Comparison of ENCODE assay signal across 9 cellular contexts in the genomic region with DNA sequence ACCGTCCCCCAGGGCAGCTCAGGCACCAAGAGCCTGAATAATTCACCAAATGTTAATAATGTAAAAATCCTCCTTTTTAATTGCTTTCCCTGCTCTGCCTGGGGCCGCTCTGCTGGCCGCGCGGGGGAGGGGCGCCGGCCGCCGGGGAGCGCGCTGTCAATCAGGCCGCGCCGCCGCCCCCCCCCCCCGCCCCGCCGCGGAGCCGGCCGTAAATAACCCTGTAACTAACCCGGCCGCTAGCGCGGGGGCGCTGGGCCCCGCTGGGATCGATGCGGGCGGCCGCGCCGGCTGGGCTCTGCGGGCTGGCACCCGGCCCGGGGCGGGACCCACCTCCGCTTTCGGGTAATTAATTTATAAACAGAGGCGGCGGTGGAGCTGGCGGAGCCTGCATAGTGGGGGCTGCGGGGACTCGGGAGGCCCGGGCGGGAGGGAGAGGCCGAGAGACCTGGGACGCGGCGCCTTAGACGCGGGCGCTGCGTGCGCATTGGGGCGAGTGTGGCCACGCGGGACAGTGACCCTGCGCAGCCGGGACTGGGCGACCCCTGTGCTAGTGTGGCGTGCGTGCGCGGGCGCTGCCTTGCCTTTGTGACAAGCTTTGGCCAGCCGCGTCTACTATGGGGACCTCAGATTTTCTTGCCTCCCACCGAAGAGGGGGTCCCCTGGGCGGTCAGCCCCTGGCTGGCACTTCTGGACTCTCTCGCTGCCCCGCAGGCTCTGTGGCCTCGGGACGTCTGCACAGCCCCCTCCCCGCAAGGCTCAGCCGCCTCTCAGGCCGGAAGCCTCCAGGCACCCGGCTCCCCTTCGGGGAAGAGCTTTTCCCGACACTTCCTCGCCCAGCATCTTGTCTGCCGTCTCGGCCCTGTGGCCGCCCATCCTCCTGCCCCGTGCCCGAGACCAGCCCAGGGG. TPM values are rescaled to one million over a fixed set of nuclear protein-coding genes. Genes with fewer than 3 reads are reported as not detected.
DNase-seq lines count a peak whose midpoint lies in the region; ATAC-seq, FAIRE-seq and TF ChIP-seq lines count a peak whose summit lies in the region.
"Had no signal": no experiment of that assay in that cellular context is flagged by ENCODE, and none has a peak within 500 bp of the region (broad histone marks: within the 10 kb centered on the region; RNA-seq: fewer than 3 reads in every experiment).

No MANE protein-coding gene starts in this region.

- H3K9ac ChIP-seq in MM.1S (ENCODE audit: low read length): no peak overlapping the region

- H3K27me3 Mint-ChIP-seq in activated T-cell treated with anti-CD3 and anti-CD28 coated beads, Interleukin-2, amount 50 U/mL, for 4 hours (ENCODE audit: low read depth): peaks cover 38% of the 10 kb centered on the region

- H4K20me1 ChIP-seq in DOHH2 (ENCODE audit: control insufficient read depth, insufficient read depth, low read depth, low read length): peaks cover 9% of the 10 kb centered on the region
- H4K20me1 ChIP-seq in MM.1S (ENCODE audit: insufficient read depth, low read length): peaks cover 7% of the 10 kb centered on the region; the same call in 1 of the 2 replicates

- no peaks in the 10 kb centered on the region for H3K9me3 Mint-ChIP-seq in activated T-cell treated with anti-CD3 and anti-CD28 coated beads, Interleukin-2, amount 50 U/mL, for 4 hours

- H3K4me3 ChIP-seq in DOHH2 (ENCODE audit: low read length) (no peak overlapping the region; the same call in 1 of the 2 replicates), MM.1S (ENCODE audit: low read length) (peak overlapping the region; percentile 37; the same call in 1 of the 2 replicates), pancreas (peak overlapping the region in 2 of 4 donors; percentile 26 to 41)

- H3K79me2 ChIP-seq in DOHH2 (ENCODE audit: control insufficient read depth, low read length) (no peaks in the 10 kb centered on the region), MM.1S (ENCODE audit: low read length) (no peaks in the 10 kb centered on the region)

- H3K27me3 ChIP-seq in DOHH2 (ENCODE audit: control insufficient read depth, low read length) (peaks cover 47% of the 10 kb centered on the region), MM.1S (replicated peaks; ENCODE audit: insufficient read depth, low read length) (peaks cover 76% of the 10 kb centered on the region), pancreas (peaks cover 0 to 12% (median 5%) of the 10 kb centered on the region in 4 donors)

- H3K4me2 ChIP-seq in DOHH2 (ENCODE audit: low read length) (peak overlapping the region; percentile 30; the same call in 1 of the 2 replicates), MM.1S (ENCODE audit: low read depth, low read length) (peak overlapping the region; percentile 79)

- H3K4me1 ChIP-seq in DOHH2 (ENCODE audit: control insufficient read depth, low read length) (peaks cover 20% of the 10 kb centered on the region), MM.1S (ENCODE audit: low read length) (peaks cover 29% of the 10 kb centered on the region), pancreas (peaks cover 8 to 20% (median 19%) of the 10 kb centered on the region in 3 donors)

- H3K36me3 ChIP-seq in DOHH2 (ENCODE audit: control insufficient read depth, low read length) (peaks cover 7% of the 10 kb centered on the region), MM.1S (replicated peaks; ENCODE audit: insufficient read depth, low read length) (no peaks in the 10 kb centered on the region), pancreas (peaks cover 0 to 4% (median 0%) of the 10 kb centered on the region in 3 donors)

- 0 out of 2 replicates have a peak overlapping the region, but pooled peaks have one; percentile 8 for H2AFZ ChIP-seq in MM.1S (ENCODE audit: low read length)

- intact Hi-C loops in head of caudate nucleus (cut with DNase I): no loop called here
- intact Hi-C loops in pancreas (cut with DNase I): no loop called here

- H3F3A ChIP-seq in DOHH2 (ENCODE audit: control insufficient read depth, insufficient read depth) (no peaks in the 10 kb centered on the region), MM.1S (ENCODE audit: insufficient read depth, low read length) (peaks cover 16% of the 10 kb centered on the region)

- WGBS in pancreas, 2 donors: 1 to 2% methylated on average over 68 to 86 of the region's 86 CpGs

- H3K9me2 ChIP-seq in DOHH2 (replicated peaks; ENCODE audit: control insufficient read depth, low read length) (no peaks in the 10 kb centered on the region), MM.1S (replicated peaks; ENCODE audit: insufficient read depth, low read length) (no peaks in the 10 kb centered on the region)

- FAIRE-seq in pancreas (lab: Jason Lieb, UNC): no peak

- ATAC-seq in activated T-cell treated with anti-CD3 and anti-CD28 coated beads, Interleukin-2, amount 50 U/mL, for 4 hours: peak; percentile 13 to 22
- ATAC-seq in pancreas (peak; percentile 17 to 50 (median 36)), GM19395 (IDR thresholded peaks at IDR 0.05; ENCODE audit: unreplicated experiment) (no peak), GM19397 (IDR thresholded peaks at IDR 0.05; ENCODE audit: unreplicated experiment) (no peak)

- H3K36me3 Mint-ChIP-seq in activated T-cell treated with anti-CD3 and anti-CD28 coated beads, Interleukin-2, amount 50 U/mL, for 4 hours (ENCODE audit: insufficient read depth): peaks cover 7% of the 10 kb centered on the region

- H3K4me1 Mint-ChIP-seq in activated T-cell treated with anti-CD3 and anti-CD28 coated beads, Interleukin-2, amount 50 U/mL, for 4 hours (ENCODE audit: low read depth): peaks cover 7% of the 10 kb centered on the region

- DNase-seq in MM.1S (peak; percentile 25), head of caudate nucleus (peak in 35 of 42 donors; percentile 16 to 72 (median 48)), pancreas (peak; percentile 58 to 85 (median 68)), NCI-H524 treated with DMSO at 0.1 percent for 48 hours (lab: John Stamatoyannopoulos, UW) (no peak)
- no peak for DNase-seq in activated T-cell treated with anti-CD3 and anti-CD28 coated beads, Interleukin-2, amount 50 U/mL, for 4 hours

- H3K9me3 ChIP-seq in DOHH2 (ENCODE audit: control insufficient read depth, insufficient read depth, low read length) (no peaks in the 10 kb centered on the region), MM.1S (replicated peaks; ENCODE audit: insufficient read depth, low read length) (no peaks in the 10 kb centered on the region), pancreas (no peaks in the 10 kb centered on the region)

- H3K4me3 Mint-ChIP-seq in activated T-cell treated with anti-CD3 and anti-CD28 coated beads, Interleukin-2, amount 50 U/mL, for 4 hours: peak overlapping the region; percentile 26

- no peak for TF ChIP-seq CTCF in DOHH2 (IDR thresholded peaks at IDR 0.05; ENCODE audit: low read depth, low read length, poor library complexity, severe bottlenecking)
- TF ChIP-seq CTCF in MM.1S (IDR thresholded peaks at IDR 0.05; ENCODE audit: low read length): no peak
- TF ChIP-seq CTCF in pancreas (IDR thresholded peaks at IDR 0.05): no peak

- H3K27ac ChIP-seq in DOHH2 (ENCODE audit: low read depth, low read length) (no peak overlapping the region), MM.1S (ENCODE audit: low read length) (no peak overlapping the region), pancreas (no peak overlapping the region)

RNA-seq across cellular contexts. Expression of a gene that starts 16.7 kb away (rescaled TPM):
- total RNA-seq in activated T-cell treated with anti-CD3 and anti-CD28 coated beads, Interleukin-2, amount 50 U/mL, for 4 hours: not detected
- total RNA-seq in pancreas: 1 to 10 TPM in 5 of 6 donors, under 1 TPM in 1; 0.19 to 8.2 (median 2.0) TPM
- polyA plus RNA-seq in pancreas: 10 to 100 TPM in 1 of 2 donors, 1 to 10 TPM in 1; 7.6 to 23.7 TPM
- total RNA-seq: T-helper 1 cell treated with Interleukin-12 subunit alpha and Interleukin-12 subunit beta and Interleukin-4 antibody, amounts not matched to agents 30 ng/mL and 1 ng/mL, for 36 hours had no signal

RNA-seq across cellular contexts. Expression of a gene that starts 18.7 kb away (rescaled TPM):
- 100 to 1,000 TPM; 292 to 315 (median 315) TPM for total RNA-seq in activated T-cell treated with anti-CD3 and anti-CD28 coated beads, Interleukin-2, amount 50 U/mL, for 4 hours
- 10 to 100 TPM; 23.3 to 43.9 (median 30.7) TPM for total RNA-seq in pancreas
- polyA plus RNA-seq in pancreas: 10 to 100 TPM; 79.3 to 86.5 TPM

RNA-seq across cellular contexts. Expression of a gene that starts 20.0 kb away (rescaled TPM):
- total RNA-seq in activated T-cell treated with anti-CD3 and anti-CD28 coated beads, Interleukin-2, amount 50 U/mL, for 4 hours: 10 to 100 TPM; 32.1 to 36.6 (median 34.3) TPM
- 10 to 100 TPM in 1 of 6 donors, 1 to 10 TPM in 5; 3.1 to 12.0 (median 5.9) TPM for total RNA-seq in pancreas
- 10 to 100 TPM; 22.7 to 24.1 TPM for polyA plus RNA-seq in pancreas

RNA-seq across cellular contexts. Expression of a gene that starts 25.9 kb away (rescaled TPM):
- total RNA-seq in activated T-cell treated with anti-CD3 and anti-CD28 coated beads, Interleukin-2, amount 50 U/mL, for 4 hours: 1 to 10 TPM; 1.6 to 2.4 (median 1.9) TPM
- 1 to 10 TPM in 2 of 6 donors, under 1 TPM in 4; 0.16 to 1.5 (median 0.40) TPM for total RNA-seq in pancreas
- polyA plus RNA-seq in pancreas: 1 to 10 TPM in 1 of 2 donors, under 1 TPM in 1; 0.52 to 2.8 TPM

RNA-seq across cellular contexts. Expression of a gene that starts 41.5 kb away (rescaled TPM):
- total RNA-seq in activated T-cell treated with anti-CD3 and anti-CD28 coated beads, Interleukin-2, amount 50 U/mL, for 4 hours: not detected
- total RNA-seq in pancreas: under 1 TPM in 2 of 6 donors, not detected in 4; 0.04 to 0.32 TPM
- under 1 TPM; 0.15 to 0.35 TPM for polyA plus RNA-seq in pancreas
- total RNA-seq: T-helper 1 cell treated with Interleukin-12 subunit alpha and Interleukin-12 subunit beta and Interleukin-4 antibody, amounts not matched to agents 30 ng/mL and 1 ng/mL, for 36 hours had no signal

Comparison
In these comparisons a context has a peak if more than half of its experiments do, and no peak if none do; other contexts are left out.
1. DNase-seq: peak in MM.1S (single experiment), head of caudate nucleus (35 of 42) and pancreas (6 of 6); none in activated T-cell treated with anti-CD3 and anti-CD28 coated beads, Interleukin-2, amount 50 U/mL, for 4 hours (single experiment) and NCI-H524 treated with DMSO at 0.1 percent for 48 hours (single experiment).
2. ATAC-seq: peak in activated T-cell treated with anti-CD3 and anti-CD28 coated beads, Interleukin-2, amount 50 U/mL, for 4 hours (2 of 2) and pancreas (4 of 4); none in GM19395 (single experiment) and GM19397 (single experiment).
3. RNA of a gene that starts 18.7 kb away (total RNA-seq): 292 to 315 TPM in activated T-cell treated with anti-CD3 and anti-CD28 coated beads, Interleukin-2, amount 50 U/mL, for 4 hours; 23.3 to 43.9 TPM in pancreas; every median in the first group is over 4 times any median in the second.